ENCODE assay signal across 17 cellular contexts in the genomic region with DNA sequence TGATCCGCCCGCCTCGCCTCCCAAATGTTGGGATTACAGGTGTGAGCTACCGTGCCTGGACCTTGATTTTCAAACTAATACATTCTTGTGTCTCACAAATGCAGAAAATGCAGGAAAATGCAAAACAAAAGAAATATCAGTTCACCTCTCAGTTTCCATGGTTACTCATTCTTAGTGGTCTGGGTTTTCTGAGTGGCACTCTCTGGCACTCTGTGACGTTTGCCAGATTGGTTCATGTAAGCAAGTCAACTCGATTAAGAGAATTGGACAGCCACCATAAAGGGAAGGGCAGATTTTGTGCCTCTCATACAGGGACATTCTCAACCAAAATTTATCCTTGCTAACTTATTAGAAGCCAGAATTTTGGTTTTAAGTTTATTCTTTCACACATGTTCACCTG. TPM values are rescaled to one million over a fixed set of nuclear protein-coding genes. Genes with fewer than 3 reads are reported as not detected.
A peak's percentile ranks its signal among the peaks of the same experiment; 100 is the strongest.
DNase-seq lines count a peak whose midpoint lies in the region; ATAC-seq and TF ChIP-seq lines count a peak whose summit lies in the region.
"Had no signal": no experiment of that assay in that cellular context is flagged by ENCODE, and none has a peak within 500 bp of the region (broad histone marks: within the 10 kb centered on the region; RNA-seq: fewer than 3 reads in every experiment).

No MANE protein-coding gene starts in this region.

- intact Hi-C loops in spleen (cut with DNase I; ENCODE audit: low total_unique reads), result no loop called here

- peaks cover 51% of the 10 kb centered on the region for H3K4me1 Mint-ChIP-seq in activated T-cell treated with anti-CD3 and anti-CD28 coated beads, Interleukin-2, amount 50 U/mL, for 24 hours (ENCODE audit: low read depth)
- H3K4me1 Mint-ChIP-seq in T-cell (peaks cover 29 to 59% (median 54%) of the 10 kb centered on the region in 3 donors), type B pancreatic cell (ENCODE audit: unreplicated experiment) (peaks cover 7% of the 10 kb centered on the region)
- H3K4me1 Mint-ChIP-seq in effector memory CD8-positive, alpha-beta T cell (ENCODE audit: low read depth in 2 of 2), result peaks cover 10 to 29% of the 10 kb centered on the region in 2 donors
- H3K4me1 Mint-ChIP-seq: mesothelial cell of epicardium had no signal

- no peak for ATAC-seq in T-cell (replicated peaks in 1 of 4)
- ATAC-seq in effector memory CD8-positive, alpha-beta T cell (replicated peaks), result no peak
- ATAC-seq in HG03521 (IDR thresholded peaks at IDR 0.05; ENCODE audit: unreplicated experiment), result no peak
- ATAC-seq: Panc1 had no signal

- no peak for DNase-seq in activated T-cell treated with anti-CD3 and anti-CD28 coated beads, Interleukin-2, amount 50 U/mL, for 24 hours
- no peak for DNase-seq in activated T-cell treated with anti-CD3 and anti-CD28 coated beads for 4 hours
- no peak for DNase-seq in T-cell
- DNase-seq in effector memory CD8-positive, alpha-beta T cell, result no peak
- no peak for DNase-seq in spleen
- DNase-seq in NCI-H510A treated with DMSO at 0.1 percent for 48 hours (lab: John Stamatoyannopoulos, UW), result no peak
- no peak for DNase-seq in type B pancreatic cell (ENCODE audit: extremely low spot score, unreplicated experiment)
- DNase-seq: DND-41; foreskin melanocyte; NCI-H1417; stimulated activated CD4-positive, alpha-beta T cell treated with anti-CD3 and anti-CD28 coated beads, Interleukin-12 subunit alpha, Interleukin-12 subunit beta, amount 100 ng/mL, for 4 hours; stimulated activated naive CD4-positive, alpha-beta T cell; tibial artery had no signal

- H3K27ac Mint-ChIP-seq in activated T-cell treated with anti-CD3 and anti-CD28 coated beads, Interleukin-2, amount 50 U/mL, for 24 hours, result peak overlapping the region; percentile 72
- H3K27ac Mint-ChIP-seq in T-cell (peak overlapping the region; percentile 91 to 93), type B pancreatic cell (no peak overlapping the region)
- H3K27ac Mint-ChIP-seq in effector memory CD8-positive, alpha-beta T cell, result peak overlapping the region; percentile 93
- H3K27ac Mint-ChIP-seq: mesothelial cell of epicardium had no signal

- H3K4me3 Mint-ChIP-seq in activated T-cell treated with anti-CD3 and anti-CD28 coated beads, Interleukin-2, amount 50 U/mL, for 24 hours, result no peak overlapping the region
- no peak overlapping the region for H3K4me3 Mint-ChIP-seq in T-cell
- H3K4me3 Mint-ChIP-seq in effector memory CD8-positive, alpha-beta T cell, result peak overlapping the region in 1 of 2 donors; percentile 83
- no peak overlapping the region for H3K4me3 Mint-ChIP-seq in type B pancreatic cell
- H3K4me3 Mint-ChIP-seq: brain, mesothelial cell of epicardium had no signal

- peak overlapping the region in 5 of 8 donors; percentile 77 to 86 (median 80) for H3K27ac ChIP-seq in spleen

- H3K4me1 ChIP-seq in spleen, result peaks cover 4 to 62% (median 23%) of the 10 kb centered on the region in 6 donors

- H3K9me3 Mint-ChIP-seq in activated T-cell treated with anti-CD3 and anti-CD28 coated beads, Interleukin-2, amount 50 U/mL, for 24 hours, result no peaks in the 10 kb centered on the region
- no peaks in the 10 kb centered on the region for H3K9me3 Mint-ChIP-seq in T-cell
- no peaks in the 10 kb centered on the region for H3K9me3 Mint-ChIP-seq in effector memory CD8-positive, alpha-beta T cell
- H3K9me3 Mint-ChIP-seq in type B pancreatic cell, result no peaks in the 10 kb centered on the region
- H3K9me3 Mint-ChIP-seq: brain, mesothelial cell of epicardium had no signal

- no peaks in the 10 kb centered on the region for H3K27me3 Mint-ChIP-seq in activated T-cell treated with anti-CD3 and anti-CD28 coated beads, Interleukin-2, amount 50 U/mL, for 24 hours
- H3K27me3 Mint-ChIP-seq in T-cell (no peaks in the 10 kb centered on the region), type B pancreatic cell (no peaks in the 10 kb centered on the region)
- H3K27me3 Mint-ChIP-seq in effector memory CD8-positive, alpha-beta T cell, result no peaks in the 10 kb centered on the region
- H3K27me3 Mint-ChIP-seq: brain had no signal

- peaks cover 90% of the 10 kb centered on the region for H3K36me3 Mint-ChIP-seq in activated T-cell treated with anti-CD3 and anti-CD28 coated beads, Interleukin-2, amount 50 U/mL, for 24 hours (ENCODE audit: low read depth)
- H3K36me3 Mint-ChIP-seq in T-cell (peaks cover 53% of the 10 kb centered on the region), type B pancreatic cell (peaks cover 21% of the 10 kb centered on the region)
- peaks cover 52% of the 10 kb centered on the region for H3K36me3 Mint-ChIP-seq in effector memory CD8-positive, alpha-beta T cell (ENCODE audit: insufficient read depth)

- POLR2A ChIA-PET in T-cell (lab: Charles Lee), result interaction anchor here (0.6 to 1.3 kb wide), 2 partner anchors 8 to 9 kb away, joined by 3 to 4 read pairs; a partner anchor contains a TSS

- WGBS in spleen, 5 donors, result 87 to 95% (median 90%) methylated on average over 6 of the region's 6 CpGs

- H3K9me3 ChIP-seq in spleen, result no peaks in the 10 kb centered on the region
- H3K9me3 ChIP-seq: tibial artery had no signal

- H3K36me3 ChIP-seq in spleen, result peaks cover 7 to 86% (median 57%) of the 10 kb centered on the region in 6 donors

- CTCF ChIA-PET in T-cell (lab: Charles Lee), result interaction anchor here in 1 of 2 donors (1.5 kb wide), 1 partner anchor 8 kb away, joined by 6 read pairs; no protein-coding TSS in a partner anchor

- no peak for TF ChIP-seq CTCF in spleen (IDR thresholded peaks at IDR 0.05 in 8 of 11, conservative IDR thresholded peaks at IDR 0.05 in 3 of 11)
- TF ChIP-seq CTCF in type B pancreatic cell (conservative IDR thresholded peaks at IDR 0.05), result no peak

- TF ChIP-seq POLR2A in spleen (IDR thresholded peaks at IDR 0.05), result no peak

- no peak overlapping the region for H3K4me3 ChIP-seq in spleen
- H3K4me3 ChIP-seq: tibial artery had no signal

- H3K27me3 ChIP-seq in spleen (replicated peaks in 1 of 7), result no peaks in the 10 kb centered on the region
- H3K27me3 ChIP-seq: tibial artery had no signal

RNA-seq across cellular contexts. Expression of a gene that starts 8.6 kb away (rescaled TPM):
- total RNA-seq in T-cell (10 to 100 TPM; 62.5 to 82.7 (median 75.2) TPM), spleen (10 to 100 TPM; 40.8 to 62.4 (median 52.3) TPM), type B pancreatic cell (ENCODE audit: low replicate concordance) (37.8 and 53.0 TPM in 2 replicates)
- 10 to 100 TPM; 19.4 to 27.5 (median 23.3) TPM for polyA plus RNA-seq in spleen

RNA-seq across cellular contexts. Expression of a gene that starts 58.0 kb away (rescaled TPM):
- total RNA-seq in T-cell, result 10 to 100 TPM; 14.3 to 25.2 (median 17.8) TPM
- total RNA-seq in spleen, result 10 to 100 TPM; 11.6 to 38.4 (median 17.4) TPM
- polyA plus RNA-seq in spleen, result 10 to 100 TPM; 26.1 to 64.8 (median 41.0) TPM
- total RNA-seq in type B pancreatic cell (ENCODE audit: low replicate concordance), result 28.1 and 38.3 TPM in 2 replicates
